25 cellular contexts compared by ENCODE assay signal in genomic region chr3:148863814-148864213, GRCh38. TPM values are rescaled to one million over a fixed set of nuclear protein-coding genes. Genes with fewer than 3 reads are reported as not detected.
"Had no signal": no experiment of that assay in that cellular context is flagged by ENCODE, and none has a peak within 500 bp of the region (broad histone marks: within the 10 kb centered on the region; RNA-seq: fewer than 3 reads in every experiment).

No MANE protein-coding gene starts in this region.

- H3K36me3 ChIP-seq: brain microvascular endothelial cell, cardiac muscle cell had no signal

- DNase-seq: activated CD4-positive, alpha-beta T cell treated with anti-CD3 and anti-CD28 coated beads for 4 hours; activated CD8-positive, alpha-beta T cell treated with anti-CD3 and anti-CD28 coated beads, Interleukin-2, amount 10 ng/mL, durations not matched to agents 7 days and 5 days; activated effector memory CD4-positive, alpha-beta T cell treated with Interleukin-2 at 50 U/mL for 16 hours; activated naive CD4-positive, alpha-beta T cell treated with Interleukin-2 at 50 U/mL for 16 hours; activated naive CD8-positive, alpha-beta T cell treated with anti-CD3 and anti-CD28 coated beads, Interleukin-2, amount 50 U/mL, for 24 hours; activated T-cell treated with anti-CD3 and anti-CD28 coated beads, Interleukin-2, amount 50 U/mL, for 24 hours; amniotic stem cell; brain microvascular endothelial cell; MM.1S; NCI-H1105; NCI-H1436; NCI-H187; NCI-H2081; NCI-H510A treated with DMSO at 0.1 percent for 48 hours; NCI-H69; NK-92 treated with Interleukin-12 subunit alpha and Interleukin-12 subunit beta, amount 100 ng/mL, for 24 hours; SHP77 treated with DMSO at 0.1 percent for 48 hours; T-helper 2 cell; T1000 had no signal

- ATAC-seq: activated CD4-positive, CD25-positive, alpha-beta regulatory T cell treated with anti-CD3 and anti-CD28 coated beads, Interleukin-2, amount 50 U/mL, for 24 hours; activated CD8-positive, alpha-beta T cell treated with anti-CD3 and anti-CD28 coated beads, Interleukin-2, amount 10 ng/mL, durations not matched to agents 7 days and 5 days; activated naive CD4-positive, alpha-beta T cell treated with anti-CD3 and anti-CD28 coated beads, Interleukin-2, amount 50 U/mL, for 72 hours; activated naive CD8-positive, alpha-beta T cell treated with anti-CD3 and anti-CD28 coated beads, Interleukin-2, amount 50 U/mL, for 24 hours had no signal

- H3K27me3 ChIP-seq: brain microvascular endothelial cell had no signal

- H3K4me3 ChIP-seq: cardiac muscle cell had no signal

RNA-seq across cellular contexts. Expression of gene CPA3, which starts 1.3 kb away (rescaled TPM):
- total RNA-seq: activated CD8-positive, alpha-beta T cell treated with anti-CD3 and anti-CD28 coated beads, Interleukin-2, amount 10 ng/mL, durations not matched to agents 7 days and 5 days; activated T-helper 1 cell treated with anti-CD3 and anti-CD28 coated beads, Interleukin-12 subunit alpha, Interleukin-12 subunit beta, Interleukin-2, Interleukin-4 antibody, amounts not matched to agents 30 ng/mL and 10 ng/mL and 1 ng/mL, durations not matched to agents 14 hours and 24 hours and 36 hours; astrocyte; cardiac muscle cell; SK-MEL-5 had no signal

RNA-seq across cellular contexts. Expression of gene CPB1, which starts 36.2 kb away (rescaled TPM):
- total RNA-seq: activated CD8-positive, alpha-beta T cell treated with anti-CD3 and anti-CD28 coated beads, Interleukin-2, amount 10 ng/mL, durations not matched to agents 7 days and 5 days; activated naive CD4-positive, alpha-beta T cell treated with anti-CD3 and anti-CD28 coated beads, Interleukin-2, amount 50 U/mL, for 72 hours; activated T-helper 1 cell treated with anti-CD3 and anti-CD28 coated beads, Interleukin-12 subunit alpha, Interleukin-12 subunit beta, Interleukin-2, Interleukin-4 antibody, amounts not matched to agents 30 ng/mL and 10 ng/mL and 1 ng/mL, durations not matched to agents 14 hours and 24 hours and 36 hours; astrocyte; cardiac muscle cell; SK-MEL-5 had no signal
